Comparison of ENCODE assay signal across 8 cellular contexts in genomic region chr9:95005276-95006141, GRCh38.
A peak's percentile ranks its signal among the peaks of the same experiment; 100 is the strongest.
DNase-seq lines count a peak whose midpoint lies in the region; ATAC-seq and TF ChIP-seq lines count a peak whose summit lies in the region.

No MANE protein-coding gene starts in this region.

- peaks cover 29% of the 10 kb centered on the region for H3K4me1 Mint-ChIP-seq in activated naive CD8-positive, alpha-beta T cell treated with anti-CD3 and anti-CD28 coated beads, Interleukin-2, amount 50 U/mL, for 24 hours

- no peaks in the 10 kb centered on the region for H3K9me3 ChIP-seq in ES-I3 (ENCODE audit: control insufficient read depth, insufficient read depth, low read length)

- H3K27me3 Mint-ChIP-seq in activated naive CD8-positive, alpha-beta T cell treated with anti-CD3 and anti-CD28 coated beads, Interleukin-2, amount 50 U/mL, for 24 hours = peaks cover 44% of the 10 kb centered on the region

- H3K27ac Mint-ChIP-seq in activated naive CD8-positive, alpha-beta T cell treated with anti-CD3 and anti-CD28 coated beads, Interleukin-2, amount 50 U/mL, for 24 hours = no peak overlapping the region

- H3K4me3 Mint-ChIP-seq in activated naive CD8-positive, alpha-beta T cell treated with anti-CD3 and anti-CD28 coated beads, Interleukin-2, amount 50 U/mL, for 24 hours = peak overlapping the region; percentile 62

- DNase-seq in activated naive CD8-positive, alpha-beta T cell treated with anti-CD3 and anti-CD28 coated beads, Interleukin-2, amount 50 U/mL, for 24 hours = no peak
- DNase-seq in kidney epithelial cell (ENCODE audit: low read depth) = no peak
- no peak for DNase-seq in ACHN
- DNase-seq in 8988T = no peak

- H3K9ac ChIP-seq in ES-I3 (ENCODE audit: low read depth, low read length) = peak overlapping the region; percentile 82

- H3K4me1 ChIP-seq in ES-I3 (ENCODE audit: insufficient read depth, low read length) = no peaks in the 10 kb centered on the region

- ATAC-seq in HG02870 (IDR thresholded peaks at IDR 0.05; ENCODE audit: unreplicated experiment) (peak; percentile 36), HG03108 (IDR thresholded peaks at IDR 0.05; ENCODE audit: unreplicated experiment) (no peak)
- no peak for ATAC-seq in activated naive CD8-positive, alpha-beta T cell treated with anti-CD3 and anti-CD28 coated beads, Interleukin-2, amount 50 U/mL, for 24 hours

- H3K36me3 ChIP-seq in ES-I3 (ENCODE audit: insufficient read depth, low read length) = no peaks in the 10 kb centered on the region
- H3K36me3 ChIP-seq in kidney epithelial cell (ENCODE audit: control insufficient read depth, insufficient read depth, low read length) = peaks cover 1% of the 10 kb centered on the region

- no peaks in the 10 kb centered on the region for H3K27me3 ChIP-seq in kidney epithelial cell (ENCODE audit: control insufficient read depth, insufficient read depth, low read length)

- no peaks in the 10 kb centered on the region for H3K9me3 Mint-ChIP-seq in activated naive CD8-positive, alpha-beta T cell treated with anti-CD3 and anti-CD28 coated beads, Interleukin-2, amount 50 U/mL, for 24 hours

- in situ Hi-C loops in ACHN (cut with HindIII; ENCODE audit: low pct_ligation_motif_present, low pct_unique_long_range_greater_than_20kb, low sequenced_read_pairs) = no loop called here

- no peaks in the 10 kb centered on the region for H3K36me3 Mint-ChIP-seq in activated naive CD8-positive, alpha-beta T cell treated with anti-CD3 and anti-CD28 coated beads, Interleukin-2, amount 50 U/mL, for 24 hours (ENCODE audit: low read depth)

- H3K27ac ChIP-seq in temporal lobe (ENCODE audit: low read depth, low read length) = peak overlapping the region; percentile 89

- TF ChIP-seq CTCF in kidney epithelial cell (IDR thresholded peaks at IDR 0.05; ENCODE audit: insufficient read depth, low read length, poor library complexity, severe bottlenecking) = no peak

- peak overlapping the region; percentile 62 for H3K4me3 ChIP-seq in kidney epithelial cell (ENCODE audit: low read depth, low read length)
